Comparison of ENCODE assay signal across 1 cellular context in the genomic region with DNA sequence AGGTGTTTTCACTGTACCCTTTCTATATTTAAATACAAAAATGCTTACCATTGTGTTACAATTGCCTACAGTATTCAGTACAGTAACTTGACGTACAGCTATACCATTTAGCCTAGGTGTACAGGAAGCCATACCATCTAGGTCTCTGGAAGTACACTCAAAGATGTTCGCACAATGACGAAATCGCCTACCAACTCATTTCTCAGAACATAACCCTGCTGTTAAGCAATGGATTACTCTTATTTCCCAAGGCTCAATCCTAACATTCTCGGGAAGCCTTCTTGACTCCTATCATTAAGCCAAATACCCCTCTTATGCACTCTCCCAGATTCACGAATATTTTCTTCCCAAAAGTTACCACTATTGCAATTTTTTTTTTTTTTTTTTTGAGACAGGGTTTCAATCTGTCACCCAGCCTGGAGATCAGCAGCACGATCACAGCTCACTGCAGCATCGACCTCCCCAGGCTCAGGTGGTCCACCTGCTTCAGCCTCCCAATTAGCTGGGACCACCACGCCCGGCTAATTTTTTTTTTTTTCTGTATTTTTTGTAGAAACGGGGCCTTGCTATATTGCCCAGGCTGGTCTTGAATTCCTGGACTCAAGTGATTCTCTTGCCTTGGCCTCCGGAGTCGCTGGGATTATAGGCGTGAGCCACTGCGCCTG.
TF ChIP-seq lines count a peak whose summit lies in the region.

No MANE protein-coding gene starts in this region.

TF ChIP-seq in HCT116, 20 proteins besides CTCF, POLR2A, EP300 and RAD21 (continued from another document):
- TF ChIP-seq, protein P1, sequence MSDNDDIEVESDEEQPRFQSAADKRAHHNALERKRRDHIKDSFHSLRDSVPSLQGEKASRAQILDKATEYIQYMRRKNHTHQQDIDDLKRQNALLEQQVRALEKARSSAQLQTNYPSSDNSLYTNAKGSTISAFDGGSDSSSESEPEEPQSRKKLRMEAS (IDR thresholded peaks at IDR 0.05) = no peak
- TF ChIP-seq EGR1 (IDR thresholded peaks at IDR 0.05; ENCODE audit: low read depth) = no peak
- no peak for TF ChIP-seq TCF7L2 (IDR thresholded peaks at IDR 0.05; ENCODE audit: borderline replicate concordance, extremely low read depth, insufficient read depth, insufficient read length)
- no peak for TF ChIP-seq YY1 (IDR thresholded peaks at IDR 0.05; ENCODE audit: extremely low read depth, insufficient replicate concordance, low read depth, low read length)
- TF ChIP-seq, protein P2, sequence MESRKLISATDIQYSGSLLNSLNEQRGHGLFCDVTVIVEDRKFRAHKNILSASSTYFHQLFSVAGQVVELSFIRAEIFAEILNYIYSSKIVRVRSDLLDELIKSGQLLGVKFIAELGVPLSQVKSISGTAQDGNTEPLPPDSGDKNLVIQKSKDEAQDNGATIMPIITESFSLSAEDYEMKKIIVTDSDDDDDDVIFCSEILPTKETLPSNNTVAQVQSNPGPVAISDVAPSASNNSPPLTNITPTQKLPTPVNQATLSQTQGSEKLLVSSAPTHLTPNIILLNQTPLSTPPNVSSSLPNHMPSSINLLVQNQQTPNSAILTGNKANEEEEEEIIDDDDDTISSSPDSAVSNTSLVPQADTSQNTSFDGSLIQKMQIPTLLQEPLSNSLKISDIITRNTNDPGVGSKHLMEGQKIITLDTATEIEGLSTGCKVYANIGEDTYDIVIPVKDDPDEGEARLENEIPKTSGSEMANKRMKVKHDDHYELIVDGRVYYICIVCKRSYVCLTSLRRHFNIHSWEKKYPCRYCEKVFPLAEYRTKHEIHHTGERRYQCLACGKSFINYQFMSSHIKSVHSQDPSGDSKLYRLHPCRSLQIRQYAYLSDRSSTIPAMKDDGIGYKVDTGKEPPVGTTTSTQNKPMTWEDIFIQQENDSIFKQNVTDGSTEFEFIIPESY (IDR thresholded peaks at IDR 0.05; ENCODE audit: extremely low read depth, insufficient replicate concordance, low read length) = no peak
- TF ChIP-seq SP1 (IDR thresholded peaks at IDR 0.05; ENCODE audit: low read depth) = no peak
- no peak for TF ChIP-seq EZH2 (IDR thresholded peaks at IDR 0.05)
